ENCODE assay signal across 19 cellular contexts in genomic region chr14:53630336-53630735, GRCh38.
DNase-seq lines count a peak whose midpoint lies in the region; ATAC-seq, FAIRE-seq and TF ChIP-seq lines count a peak whose summit lies in the region.
"Had no signal": no experiment of that assay in that cellular context is flagged by ENCODE, and none has a peak within 500 bp of the region (broad histone marks: within the 10 kb centered on the region; RNA-seq: fewer than 3 reads in every experiment).

No MANE protein-coding gene starts in this region.

- no peak for TF ChIP-seq EP300 in tibial nerve (IDR thresholded peaks at IDR 0.05)

- TF ChIP-seq CTCF in heart right ventricle (IDR thresholded peaks at IDR 0.05) (no peak), left ventricle myocardium inferior (IDR thresholded peaks at IDR 0.05; ENCODE audit: borderline replicate concordance) (no peak), tibial nerve (IDR thresholded peaks at IDR 0.05) (no peak)

- H3K4me1 ChIP-seq in heart right ventricle (peaks cover 0 to 23% (median 11%) of the 10 kb centered on the region in 9 donors), left ventricle myocardium inferior (peaks cover 12% of the 10 kb centered on the region), small intestine (ENCODE audit: control insufficient read depth in 2 of 2, insufficient read depth in 1 of 2, low read depth in 1 of 2, low read length in 1 of 2) (no peaks in the 10 kb centered on the region), tibial nerve (peaks cover 0 to 4% (median 0%) of the 10 kb centered on the region in 4 donors)

- intact Hi-C loops in heart right ventricle (cut with DNase I), result no loop called here
- intact Hi-C loops in left ventricle myocardium inferior (cut with micrococcal nuclease), result no loop called here

- WGBS in heart right ventricle, 2 donors, result 5 to 9% methylated on average over 5 of the region's 5 CpGs
- WGBS in small intestine, 3 donors, result 12 to 20% (median 17%) methylated on average over 5 of the region's 5 CpGs
- WGBS in tibial nerve, 2 donors, result 30% methylated on average over 5 of the region's 5 CpGs

- no peak for FAIRE-seq in small intestine (lab: Jason Lieb, UNC)

- peaks cover 0 to 19% (median 5%) of the 10 kb centered on the region in 7 donors for H3K27me3 ChIP-seq in heart right ventricle
- H3K27me3 ChIP-seq in left ventricle myocardium inferior (ENCODE audit: low read depth), result peaks cover 12% of the 10 kb centered on the region
- no peaks in the 10 kb centered on the region for H3K27me3 ChIP-seq in small intestine (ENCODE audit: control insufficient read depth in 2 of 2, insufficient read depth in 2 of 2, low read length in 2 of 2)
- H3K27me3 ChIP-seq in tibial nerve, result no peaks in the 10 kb centered on the region
- H3K27me3 ChIP-seq: brain microvascular endothelial cell, stomach had no signal

- H3K27ac ChIP-seq in heart right ventricle, result peak overlapping the region in 1 of 10 donors; percentile 7
- no peak overlapping the region for H3K27ac ChIP-seq in left ventricle myocardium inferior (replicated peaks)
- no peak overlapping the region for H3K27ac ChIP-seq in SK-N-MC
- H3K27ac ChIP-seq in small intestine (ENCODE audit: low read depth in 1 of 2, low read length in 1 of 2), result no peak overlapping the region
- no peak overlapping the region for H3K27ac ChIP-seq in tibial nerve
- H3K27ac ChIP-seq: brain microvascular endothelial cell, GM23248, PC-9, stomach had no signal

- TF ChIP-seq POLR2A in tibial nerve (IDR thresholded peaks at IDR 0.05), result no peak

- H3K4me3 ChIP-seq in heart right ventricle (no peak overlapping the region), left ventricle myocardium inferior (no peak overlapping the region), SK-N-MC (0 out of 2 replicates have a peak overlapping the region, but pooled peaks have one; percentile 1), small intestine (ENCODE audit: low read depth in 1 of 2, low read length in 2 of 2) (no peak overlapping the region), tibial nerve (no peak overlapping the region)
- H3K4me3 ChIP-seq: GM23248, PC-9, smooth muscle cell, stomach had no signal

- H3K9ac ChIP-seq in SK-N-MC (ENCODE audit: insufficient read length), result no peak overlapping the region
- H3K9ac ChIP-seq: GM23248 had no signal

- no peaks in the 10 kb centered on the region for H3K9me3 ChIP-seq in heart right ventricle
- H3K9me3 ChIP-seq in left ventricle myocardium inferior (replicated peaks), result no peaks in the 10 kb centered on the region
- H3K9me3 ChIP-seq in SK-N-MC (ENCODE audit: low read depth, low read length), result no peaks in the 10 kb centered on the region
- H3K9me3 ChIP-seq in small intestine (ENCODE audit: control insufficient read depth, low read depth), result no peaks in the 10 kb centered on the region
- H3K9me3 ChIP-seq in tibial nerve, result no peaks in the 10 kb centered on the region
- H3K9me3 ChIP-seq: stomach had no signal

- ATAC-seq in heart right ventricle, result peak in 7 of 8 donors; percentile 17 to 83 (median 44)
- ATAC-seq: effector memory CD8-positive, alpha-beta T cell; T-cell had no signal

- peak in 1 of 2 donors; percentile 16 for DNase-seq in heart right ventricle
- DNase-seq in left ventricle myocardium inferior, result no peak
- peak; percentile 85 to 98 for DNase-seq in NCI-H2081 (lab: John Stamatoyannopoulos, UW)
- DNase-seq in SK-N-MC (ENCODE audit: low read depth, low spot score), result peak; percentile 52
- DNase-seq in small intestine, result peak; percentile 46
- no peak for DNase-seq in HuH-7 (ENCODE audit: low spot score)
- DNase-seq in tibial nerve (ENCODE audit: low spot score in 2 of 2), result no peak
- no peak for DNase-seq in hippocampal formation (lab: John Stamatoyannopoulos, UW)
- DNase-seq: activated B cell treated with CpG ODN at 0.5 μM for 24 hours; activated naive CD4-positive, alpha-beta T cell; brain microvascular endothelial cell; CD8-positive, alpha-beta memory T cell; effector memory CD8-positive, alpha-beta T cell; GM23248; IMR-90; PC-9; stomach; T-cell had no signal

- H3K36me3 ChIP-seq in heart right ventricle, result no peaks in the 10 kb centered on the region
- H3K36me3 ChIP-seq in left ventricle myocardium inferior, result no peaks in the 10 kb centered on the region
- H3K36me3 ChIP-seq in SK-N-MC (ENCODE audit: insufficient read depth, low read length), result no peaks in the 10 kb centered on the region
- no peaks in the 10 kb centered on the region for H3K36me3 ChIP-seq in small intestine (ENCODE audit: control insufficient read depth in 2 of 2, insufficient read depth in 2 of 2, low read length in 2 of 2)
- no peaks in the 10 kb centered on the region for H3K36me3 ChIP-seq in tibial nerve
- H3K36me3 ChIP-seq: brain microvascular endothelial cell, stomach had no signal

Comparison
In these comparisons a context has a peak if more than half of its experiments do, and no peak if none do; other contexts are left out.
1. DNase-seq: peak in NCI-H2081 (2 of 2), SK-N-MC (single experiment) and small intestine (single experiment); none in left ventricle myocardium inferior (single experiment), HuH-7 (single experiment), tibial nerve (0 of 2) and hippocampal formation (0 of 2).